In genomic region chr11:10307022-10307410, GRCh38 we compare ENCODE assay signal across 8 cellular contexts. TPM values are rescaled to one million over a fixed set of nuclear protein-coding genes. Genes with fewer than 3 reads are reported as not detected.
DNase-seq lines count a peak whose midpoint lies in the region; ATAC-seq and TF ChIP-seq lines count a peak whose summit lies in the region.

No MANE protein-coding gene starts in this region.

- no peaks in the 10 kb centered on the region for H3K36me3 ChIP-seq in WERI-Rb-1
- peaks cover 3% of the 10 kb centered on the region; the same call in 1 of the 2 replicates for H3K36me3 ChIP-seq in iPS DF 6.9 (ENCODE audit: control insufficient read depth, insufficient read depth, low read length)

- H3K4me3 ChIP-seq in WERI-Rb-1 (ENCODE audit: low read depth, low read length) (peak overlapping the region; percentile 42), iPS DF 6.9 (ENCODE audit: low read length) (peak overlapping the region; percentile 75; the same call in 1 of the 2 replicates)

- no CpG with 5 or more reads among the region's 10 CpGs for WGBS in iPS DF 6.9 (ENCODE audit: insufficient coverage, insufficient read length)

- H3K27ac ChIP-seq in WERI-Rb-1: no peak overlapping the region
- H3K27ac ChIP-seq in iPS DF 6.9 (ENCODE audit: low read length): no peak overlapping the region

- peaks cover 6% of the 10 kb centered on the region; the same call in 1 of the 2 replicates for H3K4me1 ChIP-seq in iPS DF 6.9 (ENCODE audit: control insufficient read depth, insufficient read depth, low read length)

- no peaks in the 10 kb centered on the region for H3K9me3 ChIP-seq in WERI-Rb-1 (ENCODE audit: severe bottlenecking)
- no peaks in the 10 kb centered on the region for H3K9me3 ChIP-seq in iPS DF 6.9 (ENCODE audit: control insufficient read depth, insufficient read depth, low read length)

- peak overlapping the region; percentile 94 to 96 for H3K4me3 Mint-ChIP-seq in stimulated activated naive B cell treated with anti-CD40 and anti-IgM and Interleukin-4, amounts not matched to agents 10 μg/mL and 1 μg/mL and 100 μg/mL, for 72 hours

- DNase-seq in NCI-H1694 treated with DMSO at 0.1 percent for 48 hours (lab: John Stamatoyannopoulos, UW) (peak; percentile 24), NCI-H1694 (lab: John Stamatoyannopoulos, UW) (no peak), WERI-Rb-1 (no peak), iPS DF 6.9 (ENCODE audit: low read depth, low spot score) (no peak), GM19238 (ENCODE audit: insufficient read length, low spot score) (no peak), HUDEP-2 (lab: John Stamatoyannopoulos, UW; ENCODE audit: unreplicated experiment in 76 of 76) (no peak), posterior vena cava (ENCODE audit: low spot score) (no peak)
- no peak for DNase-seq in stimulated activated naive B cell treated with anti-CD40 and anti-IgM and Interleukin-4, amounts not matched to agents 10 μg/mL and 1 μg/mL and 100 μg/mL, for 72 hours

- peaks cover 0 to 6% of the 10 kb centered on the region in 2 donors for H3K36me3 Mint-ChIP-seq in stimulated activated naive B cell treated with anti-CD40 and anti-IgM and Interleukin-4, amounts not matched to agents 10 μg/mL and 1 μg/mL and 100 μg/mL, for 72 hours

- H3K27ac Mint-ChIP-seq in stimulated activated naive B cell treated with anti-CD40 and anti-IgM and Interleukin-4, amounts not matched to agents 10 μg/mL and 1 μg/mL and 100 μg/mL, for 72 hours: peak overlapping the region; percentile 97

- H3K27me3 Mint-ChIP-seq in stimulated activated naive B cell treated with anti-CD40 and anti-IgM and Interleukin-4, amounts not matched to agents 10 μg/mL and 1 μg/mL and 100 μg/mL, for 72 hours: peaks cover 14 to 20% of the 10 kb centered on the region in 2 donors

- peaks cover 51 to 79% of the 10 kb centered on the region in 2 donors for H3K4me1 Mint-ChIP-seq in stimulated activated naive B cell treated with anti-CD40 and anti-IgM and Interleukin-4, amounts not matched to agents 10 μg/mL and 1 μg/mL and 100 μg/mL, for 72 hours

- no peak for ATAC-seq in stimulated activated naive B cell treated with anti-CD40 and anti-IgM and Interleukin-4, amounts not matched to agents 10 μg/mL and 1 μg/mL and 100 μg/mL, for 72 hours (replicated peaks)

- no peak for TF ChIP-seq CTCF in WERI-Rb-1 (IDR thresholded peaks at IDR 0.05; ENCODE audit: low read depth, low read length)

- intact Hi-C loops in posterior vena cava (cut with DNase I): loop anchor here (5.0 to 10.0 kb wide), 5 partner anchors 100 to 550 kb away; no protein-coding TSS in a partner anchor

- no peaks in the 10 kb centered on the region for H3K9me3 Mint-ChIP-seq in stimulated activated naive B cell treated with anti-CD40 and anti-IgM and Interleukin-4, amounts not matched to agents 10 μg/mL and 1 μg/mL and 100 μg/mL, for 72 hours

- H3K27me3 ChIP-seq in WERI-Rb-1 (ENCODE audit: insufficient read depth, low read depth, severe bottlenecking) (peaks cover 29% of the 10 kb centered on the region), iPS DF 6.9 (ENCODE audit: control insufficient read depth, insufficient read depth, low read length) (peaks cover 5% of the 10 kb centered on the region; the same call in 1 of the 2 replicates)

RNA-seq across cellular contexts. Expression of gene ADM, which starts 2.1 kb away (rescaled TPM):
- total RNA-seq in posterior vena cava: 10 to 100 TPM; 36.5 to 52.2 TPM

RNA-seq across cellular contexts. Expression of gene SBF2, which starts 13.0 kb away (rescaled TPM):
- 10 to 100 TPM; 53.4 to 58.9 TPM for total RNA-seq in posterior vena cava
